In genomic region chr6:28880894-28881780, GRCh38 we compare ENCODE assay signal across 1 cellular context.
A peak's percentile ranks its signal among the peaks of the same experiment; 100 is the strongest.
TF ChIP-seq lines count a peak whose summit lies in the region.

No MANE protein-coding gene starts in this region.

TF ChIP-seq in K562, 482 proteins besides CTCF, POLR2A, EP300 and RAD21 (continued from another document and continues in another):
- TF ChIP-seq ZNF318 (IDR thresholded peaks at IDR 0.05; ENCODE audit: borderline replicate concordance in 1 of 2, low read depth in 1 of 2) (no peak), ZNF507 (tag; conservative IDR thresholded peaks at IDR 0.05) (no peak), OTX1 (CRISPR knock-in tag; IDR thresholded peaks at IDR 0.05) (no peak), ELF4 (CRISPR knock-in tag; IDR thresholded peaks at IDR 0.05) (no peak), ZFP1 (CRISPR knock-in tag; IDR thresholded peaks at IDR 0.05) (no peak), ZNF384 (IDR thresholded peaks at IDR 0.05; ENCODE audit: low read depth, low read length) (no peak; the same call in 1 of the 2 replicates), PURB (CRISPR knock-in tag; IDR thresholded peaks at IDR 0.05; ENCODE audit: low read depth) (no peak), BRD9 (IDR thresholded peaks at IDR 0.05; ENCODE audit: low read depth, partially characterized antibody) (peak; percentile 95), MGA (IDR thresholded peaks at IDR 0.05) (peak; percentile 67; the same call in 1 of the 2 replicates), SMC3 (conservative IDR thresholded peaks at IDR 0.05; ENCODE audit: insufficient read depth, low read depth, low read length) (no peak), ZNF232 (CRISPR knock-in tag; IDR thresholded peaks at IDR 0.05) (no peak), HES1 (IDR thresholded peaks at IDR 0.05; ENCODE audit: low read depth) (peak; percentile 66), ZFX (CRISPR knock-in tag; IDR thresholded peaks at IDR 0.05) (no peak; the same call in 1 of the 2 replicates), SRSF9 (IDR thresholded peaks at IDR 0.05; ENCODE audit: borderline replicate concordance, low read depth, low read length) (no peak), XRCC5 (IDR thresholded peaks at IDR 0.05; ENCODE audit: low read depth, low read length) (peak; percentile 85), HMG20B (CRISPR knock-in tag; IDR thresholded peaks at IDR 0.05) (no peak), MEF2A (IDR thresholded peaks at IDR 0.05; ENCODE audit: control insufficient read depth, low read depth, low read length) (no peak), SREBF2 (CRISPR knock-in tag; IDR thresholded peaks at IDR 0.05) (no peak), CBFB (CRISPR knock-in tag; IDR thresholded peaks at IDR 0.05) (peak; percentile 52; the same call in 1 of the 2 replicates), ZNF764 (CRISPR knock-in tag; IDR thresholded peaks at IDR 0.05; ENCODE audit: low read depth) (no peak), ZNF395 (CRISPR knock-in tag; IDR thresholded peaks at IDR 0.05) (0 out of 2 replicates have a peak, but pooled peaks have one; percentile 36), PPARD (CRISPR knock-in tag; IDR thresholded peaks at IDR 0.05) (no peak), TCF15 (CRISPR knock-in tag; IDR thresholded peaks at IDR 0.05) (no peak), ZBTB43 (CRISPR knock-in tag; IDR thresholded peaks at IDR 0.05) (no peak), LARP7 (IDR thresholded peaks at IDR 0.05) (no peak), ELF2 (CRISPR knock-in tag; IDR thresholded peaks at IDR 0.05) (no peak), ZFP30 (CRISPR knock-in tag; IDR thresholded peaks at IDR 0.05; ENCODE audit: borderline replicate concordance) (no peak), POLR3A (IDR thresholded peaks at IDR 0.05; ENCODE audit: borderline replicate concordance, extremely low read depth, insufficient read depth, insufficient read length) (peak; percentile 96), KLF16 (IDR thresholded peaks at IDR 0.05) (no peak), FOXA1 (IDR thresholded peaks at IDR 0.05; ENCODE audit: borderline replicate concordance) (no peak), ZSCAN29 (IDR thresholded peaks at IDR 0.05) (peak; percentile 86), ZNF143 (CRISPR knock-in tag; IDR thresholded peaks at IDR 0.05) (no peak), NFRKB (IDR thresholded peaks at IDR 0.05; ENCODE audit: low read depth) (peak; percentile 81; the same call in 1 of the 2 replicates), MCM2 (IDR thresholded peaks at IDR 0.05; ENCODE audit: low read depth) (no peak), GMEB1 (CRISPR knock-in tag; IDR thresholded peaks at IDR 0.05) (no peak)
